Comparison of ENCODE assay signal across 1 cellular context in the genomic region with DNA sequence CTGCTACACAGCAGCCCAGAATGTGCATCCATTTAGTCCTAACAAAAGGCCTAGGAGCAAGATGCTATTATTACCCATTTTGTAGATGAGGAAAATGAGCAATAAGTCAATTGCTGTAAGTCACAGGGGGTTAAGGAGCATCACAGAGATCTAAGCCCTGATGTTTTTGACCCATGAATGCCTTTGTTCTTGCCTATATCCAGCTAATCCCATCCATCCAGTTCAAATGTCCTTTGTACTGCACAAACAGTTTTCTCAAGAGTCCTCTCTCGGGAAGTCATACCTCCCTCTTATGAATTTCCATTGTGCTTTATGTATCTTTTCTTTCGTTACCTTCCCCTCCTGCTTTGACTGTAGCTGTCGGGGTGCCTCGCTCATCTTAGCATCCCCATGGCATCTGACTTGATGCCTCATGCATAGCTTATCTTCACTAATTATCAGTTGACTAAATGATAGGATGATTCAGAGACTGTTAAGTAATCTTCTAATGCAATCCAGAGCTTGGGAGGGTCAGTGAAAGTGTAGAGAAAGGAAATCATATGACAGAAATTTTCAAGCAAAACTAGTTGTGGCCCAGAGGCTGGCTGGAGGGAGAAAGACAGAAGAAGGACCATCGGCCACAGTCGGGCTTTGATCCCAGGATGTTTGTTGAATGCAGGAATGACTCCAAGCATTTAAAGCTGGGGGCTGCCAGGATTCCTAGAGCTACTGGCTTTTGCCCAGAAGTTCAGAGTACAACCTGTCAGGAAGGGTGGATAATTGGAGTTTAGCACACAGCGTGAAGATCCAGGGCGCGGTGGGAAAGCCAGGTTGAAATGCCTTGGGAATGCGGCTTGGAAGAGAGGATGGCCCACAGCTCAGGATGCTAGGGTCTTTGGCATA.
TF ChIP-seq lines count a peak whose summit lies in the region.

No MANE protein-coding gene starts in this region.

TF ChIP-seq in SK-N-SH, 30 proteins besides CTCF, POLR2A, EP300 and RAD21 (continued from another document):
- TF ChIP-seq REST (IDR thresholded peaks at IDR 0.05; ENCODE audit: low read depth, low read length) (no peak), MXI1 (IDR thresholded peaks at IDR 0.05; ENCODE audit: low read depth, low read length) (no peak), RXRA (IDR thresholded peaks at IDR 0.05; ENCODE audit: borderline replicate concordance, low read depth) (peak; percentile 90; the same call in 1 of the 2 replicates), TAF1 (IDR thresholded peaks at IDR 0.05; ENCODE audit: borderline replicate concordance, low read depth, low read length) (no peak), TCF12 (IDR thresholded peaks at IDR 0.05) (peak; percentile 99), RFX5 (IDR thresholded peaks at IDR 0.05; ENCODE audit: low read length) (no peak), USF1 (IDR thresholded peaks at IDR 0.05; ENCODE audit: borderline replicate concordance, low read depth) (peak; percentile 57; the same call in 1 of the 2 replicates), YY1 (IDR thresholded peaks at IDR 0.05; ENCODE audit: low read depth) (peak; percentile 19; the same call in 1 of the 2 replicates), NFIC (IDR thresholded peaks at IDR 0.05; ENCODE audit: borderline replicate concordance) (peak; percentile 59), RCOR1 (IDR thresholded peaks at IDR 0.05; ENCODE audit: low read length) (no peak), ZBTB33 (IDR thresholded peaks at IDR 0.05; ENCODE audit: borderline replicate concordance, low read depth) (no peak), CHD2 (IDR thresholded peaks at IDR 0.05; ENCODE audit: low read length, partially characterized antibody) (no peak), FOXJ3 (CRISPR knock-in tag; IDR thresholded peaks at IDR 0.05) (no peak), TEAD4 (IDR thresholded peaks at IDR 0.05; ENCODE audit: borderline replicate concordance, insufficient read depth) (0 out of 2 replicates have a peak, but pooled peaks have one; percentile 69), MAX (IDR thresholded peaks at IDR 0.05; ENCODE audit: low read depth) (peak; percentile 65; the same call in 1 of the 2 replicates), POLR2AphosphoS5 (IDR thresholded peaks at IDR 0.05; ENCODE audit: low read depth, low read length) (peak; percentile 63; the same call in 1 of the 2 replicates), FOXM1 (IDR thresholded peaks at IDR 0.05; ENCODE audit: low read depth) (0 out of 2 replicates have a peak, but pooled peaks have one; percentile 39), SMC3 (IDR thresholded peaks at IDR 0.05; ENCODE audit: low read depth, low read length) (no peak), MEF2A (IDR thresholded peaks at IDR 0.05; ENCODE audit: borderline replicate concordance, low read depth) (no peak), GABPA (IDR thresholded peaks at IDR 0.05; ENCODE audit: low read depth) (no peak)
- TF ChIP-seq, protein P1, sequence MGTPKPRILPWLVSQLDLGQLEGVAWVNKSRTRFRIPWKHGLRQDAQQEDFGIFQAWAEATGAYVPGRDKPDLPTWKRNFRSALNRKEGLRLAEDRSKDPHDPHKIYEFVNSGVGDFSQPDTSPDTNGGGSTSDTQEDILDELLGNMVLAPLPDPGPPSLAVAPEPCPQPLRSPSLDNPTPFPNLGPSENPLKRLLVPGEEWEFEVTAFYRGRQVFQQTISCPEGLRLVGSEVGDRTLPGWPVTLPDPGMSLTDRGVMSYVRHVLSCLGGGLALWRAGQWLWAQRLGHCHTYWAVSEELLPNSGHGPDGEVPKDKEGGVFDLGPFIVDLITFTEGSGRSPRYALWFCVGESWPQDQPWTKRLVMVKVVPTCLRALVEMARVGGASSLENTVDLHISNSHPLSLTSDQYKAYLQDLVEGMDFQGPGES (IDR thresholded peaks at IDR 0.05; ENCODE audit: low read depth, low read length) = no peak
- TF ChIP-seq, protein P2, sequence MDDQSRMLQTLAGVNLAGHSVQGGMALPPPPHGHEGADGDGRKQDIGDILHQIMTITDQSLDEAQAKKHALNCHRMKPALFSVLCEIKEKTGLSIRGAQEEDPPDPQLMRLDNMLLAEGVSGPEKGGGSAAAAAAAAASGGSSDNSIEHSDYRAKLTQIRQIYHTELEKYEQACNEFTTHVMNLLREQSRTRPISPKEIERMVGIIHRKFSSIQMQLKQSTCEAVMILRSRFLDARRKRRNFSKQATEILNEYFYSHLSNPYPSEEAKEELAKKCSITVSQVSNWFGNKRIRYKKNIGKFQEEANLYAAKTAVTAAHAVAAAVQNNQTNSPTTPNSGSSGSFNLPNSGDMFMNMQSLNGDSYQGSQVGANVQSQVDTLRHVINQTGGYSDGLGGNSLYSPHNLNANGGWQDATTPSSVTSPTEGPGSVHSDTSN (IDR thresholded peaks at IDR 0.05) = peak; percentile 86
